Comparison of ENCODE assay signal across 1 cellular context in the genomic region with DNA sequence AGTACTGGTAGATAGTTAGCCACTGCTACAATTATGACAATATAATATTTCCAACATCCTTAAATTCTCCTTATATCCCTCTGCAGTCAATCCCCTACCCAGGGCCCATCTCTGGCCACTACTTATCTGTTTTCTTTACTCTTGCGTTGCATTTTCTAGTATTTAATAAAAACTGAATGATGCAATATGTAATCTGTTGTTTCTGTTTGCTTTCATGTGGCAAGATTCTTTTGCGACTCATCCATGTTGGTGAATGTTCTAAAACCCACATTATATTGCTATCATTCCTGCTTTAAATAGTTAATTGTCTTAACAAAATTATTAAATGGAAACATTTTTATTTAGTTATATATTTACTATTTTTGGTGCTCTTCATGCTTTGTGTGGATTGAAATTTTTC.
TF ChIP-seq lines count a peak whose summit lies in the region.

No MANE protein-coding gene starts in this region.

TF ChIP-seq in SK-N-SH, 30 proteins besides CTCF, POLR2A, EP300 and RAD21 (continued from another document):
- no peak for TF ChIP-seq YY1 (IDR thresholded peaks at IDR 0.05; ENCODE audit: low read depth)
- no peak for TF ChIP-seq RCOR1 (IDR thresholded peaks at IDR 0.05; ENCODE audit: low read length)
- TF ChIP-seq, protein P1, sequence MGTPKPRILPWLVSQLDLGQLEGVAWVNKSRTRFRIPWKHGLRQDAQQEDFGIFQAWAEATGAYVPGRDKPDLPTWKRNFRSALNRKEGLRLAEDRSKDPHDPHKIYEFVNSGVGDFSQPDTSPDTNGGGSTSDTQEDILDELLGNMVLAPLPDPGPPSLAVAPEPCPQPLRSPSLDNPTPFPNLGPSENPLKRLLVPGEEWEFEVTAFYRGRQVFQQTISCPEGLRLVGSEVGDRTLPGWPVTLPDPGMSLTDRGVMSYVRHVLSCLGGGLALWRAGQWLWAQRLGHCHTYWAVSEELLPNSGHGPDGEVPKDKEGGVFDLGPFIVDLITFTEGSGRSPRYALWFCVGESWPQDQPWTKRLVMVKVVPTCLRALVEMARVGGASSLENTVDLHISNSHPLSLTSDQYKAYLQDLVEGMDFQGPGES (IDR thresholded peaks at IDR 0.05; ENCODE audit: low read depth, low read length), result no peak
TF ChIP-seq in SK-N-SH: peak in this region for 0.
